In genomic region chr17:3845361-3845753, GRCh38 we compare ENCODE assay signal across 8 cellular contexts. TPM values are rescaled to one million over a fixed set of nuclear protein-coding genes. Genes with fewer than 3 reads are reported as not detected.
DNase-seq lines count a peak whose midpoint lies in the region; ATAC-seq and TF ChIP-seq lines count a peak whose summit lies in the region.

No MANE protein-coding gene starts in this region.

- peak overlapping the region; percentile 83 for H3K4me3 ChIP-seq in naive thymus-derived CD4-positive, alpha-beta T cell (ENCODE audit: low read length)
- peak overlapping the region; percentile 80 for H3K4me3 ChIP-seq in suprapubic skin

- peaks cover 0 to 2% (median 0%) of the 10 kb centered on the region in 11 donors for H3K9me3 Mint-ChIP-seq in naive thymus-derived CD4-positive, alpha-beta T cell

- H3K27ac ChIP-seq in 22Rv1 (peak overlapping the region; percentile 60), epithelial cell of prostate (peak overlapping the region; percentile 60), suprapubic skin (peak overlapping the region; percentile 89)
- peak overlapping the region; percentile 90 for H3K27ac ChIP-seq in naive thymus-derived CD4-positive, alpha-beta T cell (ENCODE audit: low read depth, low read length)

- H3K4me3 Mint-ChIP-seq in naive thymus-derived CD4-positive, alpha-beta T cell, result peak overlapping the region; percentile 85 to 98 (median 90)

- TF ChIP-seq CTCF in 22Rv1 (IDR thresholded peaks at IDR 0.05) (no peak), suprapubic skin (IDR thresholded peaks at IDR 0.05) (no peak)

- CTCF ChIA-PET in naive thymus-derived CD4-positive, alpha-beta T cell (lab: Charles Lee), result interaction anchor here (0.6 to 5.3 kb wide), 5 partner anchors 17 to 1122 kb away, joined by 3 to 46 read pairs (median 6); partner anchors contain the start of gene SPAG7

- H3K9me3 ChIP-seq in naive thymus-derived CD4-positive, alpha-beta T cell (ENCODE audit: control insufficient read depth in 2 of 3, low read length in 3 of 3), result no peaks in the 10 kb centered on the region
- H3K9me3 ChIP-seq in suprapubic skin, result no peaks in the 10 kb centered on the region

- DNase-seq in HT1080 (ENCODE audit: low read depth), result peak; percentile 18
- peak; percentile 3 for DNase-seq in activated CD4-positive, alpha-beta T cell treated with anti-CD3 and anti-CD28 coated beads, Interleukin-2, amount 50 U/mL, for 1 hour
- DNase-seq in epithelial cell of prostate (ENCODE audit: low read depth, low spot score), result no peak
- DNase-seq in naive thymus-derived CD4-positive, alpha-beta T cell, result peak in 1 of 9 donors; percentile 40
- no peak for DNase-seq in suprapubic skin (ENCODE audit: low spot score in 2 of 2)

- H3K27me3 Mint-ChIP-seq in naive thymus-derived CD4-positive, alpha-beta T cell, result peaks cover 0 to 10% (median 0%) of the 10 kb centered on the region in 5 donors

- under 1% methylated on average over 10 of the region's 11 CpGs for WGBS in suprapubic skin

- peaks cover 0 to 14% (median 3%) of the 10 kb centered on the region in 5 donors for H3K36me3 Mint-ChIP-seq in naive thymus-derived CD4-positive, alpha-beta T cell

- TF ChIP-seq EP300 in suprapubic skin (IDR thresholded peaks at IDR 0.05), result no peak

- ATAC-seq in GM18909 (IDR thresholded peaks at IDR 0.05; ENCODE audit: poor library complexity, unreplicated experiment) (peak; percentile 22), GM21390 (IDR thresholded peaks at IDR 0.05; ENCODE audit: unreplicated experiment) (no peak)
- peak; percentile 3 for ATAC-seq in naive thymus-derived CD4-positive, alpha-beta T cell

- H3K36me3 ChIP-seq in naive thymus-derived CD4-positive, alpha-beta T cell (ENCODE audit: control insufficient read depth in 2 of 3, insufficient read depth in 3 of 3, low read length in 3 of 3), result peaks cover 0 to 29% (median 10%) of the 10 kb centered on the region in 3 experiments
- peaks cover 26% of the 10 kb centered on the region for H3K36me3 ChIP-seq in suprapubic skin

- peaks cover 20 to 36% (median 29%) of the 10 kb centered on the region in 7 donors for H3K4me1 Mint-ChIP-seq in naive thymus-derived CD4-positive, alpha-beta T cell

- TF ChIP-seq POLR2A in suprapubic skin (IDR thresholded peaks at IDR 0.05), result no peak

- H3K27ac Mint-ChIP-seq in naive thymus-derived CD4-positive, alpha-beta T cell, result peak overlapping the region; percentile 59 to 95 (median 88)

- no peaks in the 10 kb centered on the region for H3K27me3 ChIP-seq in naive thymus-derived CD4-positive, alpha-beta T cell (ENCODE audit: control insufficient read depth in 2 of 2, insufficient read depth in 2 of 2, low read length in 2 of 2)
- no peaks in the 10 kb centered on the region for H3K27me3 ChIP-seq in suprapubic skin

- intact Hi-C loops in naive thymus-derived CD4-positive, alpha-beta T cell (cut with micrococcal nuclease), result loop anchor here (5.0 to 10.0 kb wide), 2 partner anchors 229 to 798 kb away; no protein-coding TSS in a partner anchor

- peaks cover 12 to 17% of the 10 kb centered on the region in 2 donors for H3K4me1 ChIP-seq in naive thymus-derived CD4-positive, alpha-beta T cell (ENCODE audit: control insufficient read depth in 2 of 2, insufficient read depth in 2 of 2, low read length in 2 of 2)
- H3K4me1 ChIP-seq in suprapubic skin, result peaks cover 24% of the 10 kb centered on the region

- POLR2A ChIA-PET in naive thymus-derived CD4-positive, alpha-beta T cell (lab: Charles Lee), result interaction anchor here (0.6 to 1.6 kb wide), 9 partner anchors 12 to 997 kb away, joined by 3 to 9 read pairs (median 3); partner anchors contain the start of gene HASPIN

RNA-seq across cellular contexts. Expression of gene NCBP3, which starts 0.7 kb away (rescaled TPM):
- 20.5 and 23.6 TPM in 2 replicates for total RNA-seq in HT1080 (2014; rRNA removed; shearing (Covaris generic))
- polyA plus RNA-seq in HT1080 (2015; cell fraction: cytosol; rRNA removed), result 12.3 and 13.6 TPM in 2 replicates
- polyA plus RNA-seq in HT1080 (2015; cell fraction: nucleus; rRNA removed), result 73.5 and 81.9 TPM in 2 replicates
- total RNA-seq in naive thymus-derived CD4-positive, alpha-beta T cell, result 10 to 100 TPM; 40.6 to 49.4 (median 46.7) TPM
- polyA plus RNA-seq in naive thymus-derived CD4-positive, alpha-beta T cell, result 10 to 100 TPM in 1 of 2 donors, 1 to 10 TPM in 1; 7.8 to 14.7 TPM
- total RNA-seq in suprapubic skin, result 10 to 100 TPM; 15.4 to 41.8 (median 26.1) TPM

RNA-seq across cellular contexts. Expression of gene ITGAE, which starts 44.4 kb away (rescaled TPM):
- total RNA-seq in HT1080 (2014; rRNA removed; shearing (Covaris generic)), result 26.9 and 34.0 TPM in 2 replicates
- polyA plus RNA-seq in HT1080 (2015; cell fraction: cytosol; rRNA removed), result 29.1 and 35.0 TPM in 2 replicates
- polyA plus RNA-seq in HT1080 (2015; cell fraction: nucleus; rRNA removed), result 20.6 and 23.2 TPM in 2 replicates
- 10 to 100 TPM; 16.3 to 29.4 (median 19.6) TPM for total RNA-seq in naive thymus-derived CD4-positive, alpha-beta T cell
- 10 to 100 TPM; 41.2 to 44.9 TPM for polyA plus RNA-seq in naive thymus-derived CD4-positive, alpha-beta T cell
- 10 to 100 TPM; 14.0 to 20.7 (median 14.4) TPM for total RNA-seq in suprapubic skin

RNA-seq across cellular contexts. Expression of gene CAMKK1, which starts 47.5 kb away (rescaled TPM):
- total RNA-seq in HT1080 (2014; rRNA removed; shearing (Covaris generic)), result 9.2 and 11.8 TPM in 2 replicates
- 8.0 and 8.2 TPM in 2 replicates for polyA plus RNA-seq in HT1080 (2015; cell fraction: cytosol; rRNA removed)
- polyA plus RNA-seq in HT1080 (2015; cell fraction: nucleus; rRNA removed), result 22.4 and 23.6 TPM in 2 replicates
- total RNA-seq in naive thymus-derived CD4-positive, alpha-beta T cell, result 10 to 100 TPM in 2 of 5 experiments, 1 to 10 TPM in 3; 4.8 to 12.5 (median 6.3) TPM
- 1 to 10 TPM; 2.3 to 3.2 TPM for polyA plus RNA-seq in naive thymus-derived CD4-positive, alpha-beta T cell
- 10 to 100 TPM; 10.8 to 17.3 (median 12.9) TPM for total RNA-seq in suprapubic skin

Comparison
In these comparisons a context has a peak if more than half of its experiments do, and no peak if none do; other contexts are left out.
1. DNase-seq: peak in HT1080 (single experiment) and activated CD4-positive, alpha-beta T cell treated with anti-CD3 and anti-CD28 coated beads, Interleukin-2, amount 50 U/mL, for 1 hour (single experiment); none in epithelial cell of prostate (single experiment) and suprapubic skin (0 of 2).
2. Peak in every context shown above with its lines, with median percentiles within 50 percentile points of each other: H3K27ac ChIP-seq.